In genomic region chr5:87413116-87413645, GRCh38 we compare ENCODE assay signal across 8 cellular contexts. TPM values are rescaled to one million over a fixed set of nuclear protein-coding genes. Genes with fewer than 3 reads are reported as not detected.
DNase-seq lines count a peak whose midpoint lies in the region; ATAC-seq, FAIRE-seq and TF ChIP-seq lines count a peak whose summit lies in the region.

No MANE protein-coding gene starts in this region.

- TF ChIP-seq POLR2A in HepG2 (IDR thresholded peaks at IDR 0.05; ENCODE audit: insufficient read depth in 1 of 2, low read depth in 2 of 2, low read length in 2 of 2), result no peak

- H3K36me3 ChIP-seq in BE2C, result peaks cover 26% of the 10 kb centered on the region
- peaks cover 0 to 15% of the 10 kb centered on the region in 2 experiments; a peak in 4 of 5 replicates for H3K36me3 ChIP-seq in HepG2 (replicated peaks in 1 of 2; ENCODE audit: control insufficient read depth in 1 of 2, insufficient read depth in 2 of 2, low read length in 2 of 2)
- H3K36me3 ChIP-seq in urinary bladder (ENCODE audit: insufficient read depth), result peaks cover 2% of the 10 kb centered on the region

- TF ChIP-seq CTCF in BE2C (IDR thresholded peaks at IDR 0.05; ENCODE audit: low read depth, low read length) (no peak), HepG2 (CRISPR knock-in tag; IDR thresholded peaks at IDR 0.05) (no peak)

- peak overlapping the region; percentile 93 for H3K9ac ChIP-seq in HepG2 (ENCODE audit: insufficient read depth, low read depth, low read length)

- peaks cover 4% of the 10 kb centered on the region for H3K27me3 Mint-ChIP-seq in activated naive CD8-positive, alpha-beta T cell treated with anti-CD3 and anti-CD28 coated beads, Interleukin-2, amount 10 ng/mL, durations not matched to agents 7 days and 5 days

- peak overlapping the region; percentile 97 for H3K4me3 Mint-ChIP-seq in activated naive CD8-positive, alpha-beta T cell treated with anti-CD3 and anti-CD28 coated beads, Interleukin-2, amount 10 ng/mL, durations not matched to agents 7 days and 5 days

- POLR2A ChIA-PET in activated naive CD8-positive, alpha-beta T cell treated with anti-CD3 and anti-CD28 coated beads, Interleukin-2, amount 10 ng/mL, durations not matched to agents 7 days and 5 days (lab: Charles Lee), result interaction anchor here (0.6 to 1.0 kb wide), 2 partner anchors 39 to 145 kb away, joined by 3 read pairs; partner anchors contain the start of gene RASA1
- POLR2A ChIA-PET in HepG2 (lab: Yijun Ruan, JAX), result interaction anchor here (0.6 to 2.4 kb wide), 2 partner anchors 10 to 145 kb away, joined by 3 to 17 read pairs; partner anchors contain the start of gene RASA1

- peak overlapping the region; percentile 96 for H3K27ac Mint-ChIP-seq in activated naive CD8-positive, alpha-beta T cell treated with anti-CD3 and anti-CD28 coated beads, Interleukin-2, amount 10 ng/mL, durations not matched to agents 7 days and 5 days

- WGBS in HepG2 (ENCODE audit: low lambda C conversion rate), result 5% methylated on average over 7 of the region's 7 CpGs
- WGBS in urinary bladder, result 24% methylated on average over 7 of the region's 7 CpGs

- H3K4me1 ChIP-seq in BE2C (no peaks in the 10 kb centered on the region), HepG2 (ENCODE audit: insufficient read depth, low read length) (peaks cover 19% of the 10 kb centered on the region), urinary bladder (ENCODE audit: insufficient read depth) (no peaks in the 10 kb centered on the region)

- H3K27ac ChIP-seq in HepG2 (ENCODE audit: extremely low read length, insufficient read depth, low read length) (peak overlapping the region; percentile 30), urinary bladder (ENCODE audit: low read depth) (peak overlapping the region; percentile 26)

- CTCF ChIA-PET in HepG2 (lab: Yijun Ruan, JAX; ENCODE audit: low intra/inter-chr PET ratio, low total read pairs), result no interaction called here

- H3K4me2 ChIP-seq in HepG2 (ENCODE audit: low read depth, low read length), result peak overlapping the region; percentile 83

- H3K4me1 Mint-ChIP-seq in activated naive CD8-positive, alpha-beta T cell treated with anti-CD3 and anti-CD28 coated beads, Interleukin-2, amount 10 ng/mL, durations not matched to agents 7 days and 5 days, result peaks cover 24% of the 10 kb centered on the region

- intact Hi-C loops in HepG2 (cut with micrococcal nuclease; ENCODE audit: unreplicated experiment), result loop anchor here (5.0 kb wide), 1 partner anchor 146 kb away; the partner anchor contains the start of gene RASA1

- FAIRE-seq in HepG2 (lab: Jason Lieb, UNC), result peak; percentile 39

- ATAC-seq in GM19328 (IDR thresholded peaks at IDR 0.05; ENCODE audit: unreplicated experiment) (peak; percentile 5), HG03354 (IDR thresholded peaks at IDR 0.05; ENCODE audit: poor library complexity, severe bottlenecking, unreplicated experiment) (peak; percentile 12), HepG2 (peak; percentile 7)
- no peak for ATAC-seq in activated naive CD8-positive, alpha-beta T cell treated with anti-CD3 and anti-CD28 coated beads, Interleukin-2, amount 10 ng/mL, durations not matched to agents 7 days and 5 days (ENCODE audit: low read depth)

- peak overlapping the region; percentile 99 for H2AFZ ChIP-seq in HepG2 (ENCODE audit: low read length)

- BruUV-seq in HepG2 (replicated peaks; lab: Mats Ljungman, UMichigan), result TSS peak; percentile 91

- H3K36me3 Mint-ChIP-seq in activated naive CD8-positive, alpha-beta T cell treated with anti-CD3 and anti-CD28 coated beads, Interleukin-2, amount 10 ng/mL, durations not matched to agents 7 days and 5 days, result peaks cover 7% of the 10 kb centered on the region

- in situ Hi-C loops in HepG2 (cut with HindIII; ENCODE audit: extremely low pct_ligation_motif_present, low pct_unique_long_range_greater_than_20kb), result loop anchor here (25.0 kb wide), 1 partner anchor 1274 kb away; no protein-coding TSS in a partner anchor

- DNase-seq in BE2C (no peak), HepG2 (ENCODE audit: low spot score) (no peak), 8988T (no peak), MV-4-11 (lab: John Stamatoyannopoulos, UW) (no peak)
- DNase-seq in activated naive CD8-positive, alpha-beta T cell treated with anti-CD3 and anti-CD28 coated beads, Interleukin-2, amount 10 ng/mL, durations not matched to agents 7 days and 5 days, result no peak

- H3K79me2 ChIP-seq in HepG2 (ENCODE audit: insufficient read depth, low read length), result peaks cover 25% of the 10 kb centered on the region

- peak overlapping the region; percentile 99 for H3K4me3 ChIP-seq in BE2C (ENCODE audit: low read depth, low read length)
- H3K4me3 ChIP-seq in HepG2 (replicated peaks in 1 of 3; ENCODE audit: insufficient read depth in 1 of 3, low read depth in 2 of 3, low read length in 3 of 3), result peak overlapping the region; percentile 63 to 98 (median 95)
- H3K4me3 ChIP-seq in urinary bladder (ENCODE audit: low read depth, low read length), result peak overlapping the region; percentile 72

- TF ChIP-seq RAD21 in HepG2 (CRISPR knock-in tag; IDR thresholded peaks at IDR 0.05), result no peak

- no peaks in the 10 kb centered on the region for H4K20me1 ChIP-seq in HepG2 (ENCODE audit: insufficient read depth, low read length)

- TF ChIP-seq EP300 in HepG2 (IDR thresholded peaks at IDR 0.05; ENCODE audit: low read depth in 2 of 2, low read length in 2 of 2), result no peak
- no peak for TF ChIP-seq EP300 in HepG2 (CRISPR knock-in tag; IDR thresholded peaks at IDR 0.05; ENCODE audit: borderline replicate concordance)

- H3K27me3 ChIP-seq in BE2C (no peaks in the 10 kb centered on the region), HepG2 (ENCODE audit: control insufficient read depth in 1 of 2, insufficient read depth in 2 of 2, low read length in 2 of 2) (no peaks in the 10 kb centered on the region; a peak in 1 of 5 replicates)

- H3K9me3 Mint-ChIP-seq in activated naive CD8-positive, alpha-beta T cell treated with anti-CD3 and anti-CD28 coated beads, Interleukin-2, amount 10 ng/mL, durations not matched to agents 7 days and 5 days, result no peaks in the 10 kb centered on the region

- no peaks in the 10 kb centered on the region for H3K9me3 ChIP-seq in BE2C
- H3K9me3 ChIP-seq in HepG2 (ENCODE audit: low read length), result no peaks in the 10 kb centered on the region

TF ChIP-seq in HepG2, 621 proteins besides CTCF, POLR2A, EP300 and RAD21 (continues in another document):
- peak; percentile 8; the same call in 1 of the 2 replicates for TF ChIP-seq TOPORS (CRISPR knock-in tag; IDR thresholded peaks at IDR 0.05)
- TF ChIP-seq, protein P1, sequence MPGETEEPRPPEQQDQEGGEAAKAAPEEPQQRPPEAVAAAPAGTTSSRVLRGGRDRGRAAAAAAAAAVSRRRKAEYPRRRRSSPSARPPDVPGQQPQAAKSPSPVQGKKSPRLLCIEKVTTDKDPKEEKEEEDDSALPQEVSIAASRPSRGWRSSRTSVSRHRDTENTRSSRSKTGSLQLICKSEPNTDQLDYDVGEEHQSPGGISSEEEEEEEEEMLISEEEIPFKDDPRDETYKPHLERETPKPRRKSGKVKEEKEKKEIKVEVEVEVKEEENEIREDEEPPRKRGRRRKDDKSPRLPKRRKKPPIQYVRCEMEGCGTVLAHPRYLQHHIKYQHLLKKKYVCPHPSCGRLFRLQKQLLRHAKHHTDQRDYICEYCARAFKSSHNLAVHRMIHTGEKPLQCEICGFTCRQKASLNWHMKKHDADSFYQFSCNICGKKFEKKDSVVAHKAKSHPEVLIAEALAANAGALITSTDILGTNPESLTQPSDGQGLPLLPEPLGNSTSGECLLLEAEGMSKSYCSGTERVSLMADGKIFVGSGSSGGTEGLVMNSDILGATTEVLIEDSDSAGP (CRISPR knock-in tag; IDR thresholded peaks at IDR 0.05; ENCODE audit: borderline replicate concordance), result peak; percentile 95; the same call in 1 of the 2 replicates
- no peak for TF ChIP-seq ZNF17 (CRISPR knock-in tag; IDR thresholded peaks at IDR 0.05)
- TF ChIP-seq KLF6 (CRISPR knock-in tag; IDR thresholded peaks at IDR 0.05), result no peak
- TF ChIP-seq SNAI1 (CRISPR knock-in tag; IDR thresholded peaks at IDR 0.05; ENCODE audit: borderline replicate concordance), result 0 out of 2 replicates have a peak, but pooled peaks have one; percentile 13

RNA-seq across cellular contexts. Expression of gene CCNH, which starts 0.5 kb away (rescaled TPM):
- 91.2 TPM for polyA plus RNA-seq in BE2C (2012; ENCODE audit: insufficient read depth, insufficient read length, low read depth)
- total RNA-seq in activated naive CD8-positive, alpha-beta T cell treated with anti-CD3 and anti-CD28 coated beads, Interleukin-2, amount 10 ng/mL, durations not matched to agents 7 days and 5 days, result 10 to 100 TPM; 63.2 to 71.0 TPM
- total RNA-seq in HepG2 (2016; rRNA removed; fragmentation: Illumina TruSeq; extraction: Trizol), result 94.3 and 100.0 TPM in 2 replicates
- total RNA-seq in HepG2 (2016; cell fraction: cytosol; rRNA removed; fragmentation: Illumina TruSeq; extraction: Trizol; ENCODE audit: low read depth), result 44.4 and 47.0 TPM in 2 replicates
- 80.0 and 98.8 TPM in 2 replicates for total RNA-seq in HepG2 (2016; cell fraction: insoluble cytoplasmic fraction; rRNA removed; fragmentation: Illumina TruSeq; extraction: Trizol)
- 39.1 and 48.0 TPM in 2 replicates for total RNA-seq in HepG2 (2016; cell fraction: membrane; rRNA removed; fragmentation: Illumina TruSeq; extraction: Trizol)
- 107 and 108 TPM in 2 replicates for total RNA-seq in HepG2 (2016; cell fraction: nucleus; rRNA removed; fragmentation: Illumina TruSeq; extraction: Trizol)
- 38.5 and 42.5 TPM in 2 replicates for polyA plus RNA-seq in HepG2 (2011; rRNA removed)
- 33.9 and 43.3 TPM in 2 replicates for polyA plus RNA-seq in HepG2 (2011; cell fraction: cytosol; rRNA removed)
- 25.3 and 31.3 TPM in 2 replicates for polyA plus RNA-seq in HepG2 (2011; cell fraction: nucleus; rRNA removed)
- 38.3 and 41.2 TPM in 2 replicates for polyA plus RNA-seq in HepG2 (2012)
- 18.5 and 20.8 TPM in 2 replicates for polyA plus RNA-seq in HepG2 (2016; cell fraction: cytosol; fragmentation: Illumina TruSeq; extraction: Trizol; ENCODE audit: low read depth)
- polyA plus RNA-seq in HepG2 (2016; cell fraction: insoluble cytoplasmic fraction; fragmentation: Illumina TruSeq; extraction: Trizol; ENCODE audit: low read depth), result 75.5 and 91.3 TPM in 2 replicates
- 22.4 and 26.1 TPM in 2 replicates for polyA plus RNA-seq in HepG2 (2016; cell fraction: membrane; fragmentation: Illumina TruSeq; extraction: Trizol; ENCODE audit: low read depth)
- polyA plus RNA-seq in HepG2 (2016; cell fraction: nucleus; fragmentation: Illumina TruSeq; extraction: Trizol; ENCODE audit: insufficient read depth, low read depth), result 57.1 and 60.1 TPM in 2 replicates
- polyA minus RNA-seq in HepG2 (2011; rRNA and poly(A)+ RNA removed; ENCODE audit: low replicate concordance), result 72.2 and 141 TPM in 2 replicates
- polyA minus RNA-seq in HepG2 (2011; cell fraction: cytosol; rRNA and poly(A)+ RNA removed), result 20.6 and 24.7 TPM in 2 replicates
- 265 and 283 TPM in 2 replicates for polyA minus RNA-seq in HepG2 (2011; cell fraction: nucleus; rRNA and poly(A)+ RNA removed)
- 133 TPM for total RNA-seq in urinary bladder
- polyA plus RNA-seq in urinary bladder, result 25.7 TPM
